8 cellular contexts compared by ENCODE assay signal in genomic region chr19:41353466-41354342, GRCh38. TPM values are rescaled to one million over a fixed set of nuclear protein-coding genes. Genes with fewer than 3 reads are reported as not detected.
DNase-seq lines count a peak whose midpoint lies in the region; ATAC-seq and TF ChIP-seq lines count a peak whose summit lies in the region.

TGFB1 (minus strand) TSS chr19:41353922; CDS start chr19:41353044, 878 bp downstream.

- peak within 1 kb of the TSS; percentile 97 for H3K27ac Mint-ChIP-seq in activated CD4-positive, alpha-beta T cell treated with anti-CD3 and anti-CD28 coated beads for 36 hours

- no peaks in the 10 kb centered on the region for H3K9me3 Mint-ChIP-seq in activated CD4-positive, alpha-beta T cell treated with anti-CD3 and anti-CD28 coated beads for 36 hours (ENCODE audit: low read depth)

- peaks cover 27% of the 10 kb centered on the region for H3K36me3 Mint-ChIP-seq in activated CD4-positive, alpha-beta T cell treated with anti-CD3 and anti-CD28 coated beads for 36 hours (ENCODE audit: low read depth)

- peak; percentile 93 for TF ChIP-seq POLR2A in GM10847 (IDR thresholded peaks at IDR 0.05; ENCODE audit: extremely low read depth, insufficient read length)

- DNase-seq in NCI-H2227 (lab: John Stamatoyannopoulos, UW; ENCODE audit: unreplicated experiment), result peak; percentile 89
- DNase-seq in activated CD4-positive, alpha-beta T cell treated with anti-CD3 and anti-CD28 coated beads for 36 hours, result peak; percentile 96
- DNase-seq in choroid plexus epithelial cell (ENCODE audit: low read depth), result peak; percentile 85
- DNase-seq in stimulated activated CD4-positive, alpha-beta T cell treated with anti-CD3 and anti-CD28 coated beads, Interleukin-1b, Interleukin-23, amount 100 ng/mL, for 1 hour (ENCODE audit: low read depth in 2 of 2), result peak; percentile 87 to 93
- no peak for DNase-seq in NCI-H2171 (lab: John Stamatoyannopoulos, UW)

- no peaks in the 10 kb centered on the region for H3K27me3 Mint-ChIP-seq in activated CD4-positive, alpha-beta T cell treated with anti-CD3 and anti-CD28 coated beads for 36 hours

- peak; percentile 40 for ATAC-seq in HG02571 (IDR thresholded peaks at IDR 0.05; ENCODE audit: unreplicated experiment)
- ATAC-seq in activated CD4-positive, alpha-beta T cell treated with anti-CD3 and anti-CD28 coated beads for 36 hours, result peak; percentile 45

- POLR2A ChIA-PET in activated CD4-positive, alpha-beta T cell treated with anti-CD3 and anti-CD28 coated beads for 36 hours (lab: Charles Lee), result interaction anchor here (2.0 to 3.0 kb wide), 3 partner anchors 10 to 91 kb away, joined by 16 to 20 read pairs (median 17); partner anchors contain the start of genes B9D2 and HNRNPUL1

- CTCF ChIA-PET in activated CD4-positive, alpha-beta T cell treated with anti-CD3 and anti-CD28 coated beads for 36 hours (lab: Charles Lee), result interaction anchor here (0.6 to 2.9 kb wide), 4 partner anchors 10 to 86 kb away, joined by 3 to 24 read pairs (median 11); partner anchors contain the start of genes B9D2 and DMAC2

- intact Hi-C loops in activated CD4-positive, alpha-beta T cell treated with anti-CD3 and anti-CD28 coated beads for 36 hours (cut with DNase I, micrococcal nuclease), result loop anchor here (1.0 to 5.0 kb wide), 9 partner anchors 10 to 736 kb away; partner anchors contain the start of genes ACTMAP (in 1 of the 2), ARHGEF1 (in 1 of the 2), HNRNPUL1 (in 1 of the 2) and RPS19 (in 1 of the 2)

- peak within 1 kb of the TSS; percentile 96 for H3K4me3 Mint-ChIP-seq in activated CD4-positive, alpha-beta T cell treated with anti-CD3 and anti-CD28 coated beads for 36 hours

- H3K4me1 Mint-ChIP-seq in activated CD4-positive, alpha-beta T cell treated with anti-CD3 and anti-CD28 coated beads for 36 hours, result peaks cover 58% of the 10 kb centered on the region

- H3K27ac ChIP-seq in layer of hippocampus (ENCODE audit: low read depth, low read length), result peak within 1 kb of the TSS; percentile 52

- peaks cover 7% of the 10 kb centered on the region for H3K27me3 ChIP-seq in layer of hippocampus (ENCODE audit: control insufficient read depth, insufficient read depth, low read length)

- peak; percentile 85 for TF ChIP-seq CTCF in choroid plexus epithelial cell (conservative IDR thresholded peaks at IDR 0.05; ENCODE audit: low read depth, low read length)

- peak within 1 kb of the TSS; percentile 77 for H3K4me3 ChIP-seq in choroid plexus epithelial cell (ENCODE audit: low read depth, low read length)

RNA-seq across cellular contexts. Expression of gene TGFB1, which starts in this region (rescaled TPM):
- total RNA-seq in activated CD4-positive, alpha-beta T cell treated with anti-CD3 and anti-CD28 coated beads for 36 hours, result 10 to 100 TPM; 86.2 to 99.0 TPM
